1 cellular context compared by ENCODE assay signal in the genomic region with DNA sequence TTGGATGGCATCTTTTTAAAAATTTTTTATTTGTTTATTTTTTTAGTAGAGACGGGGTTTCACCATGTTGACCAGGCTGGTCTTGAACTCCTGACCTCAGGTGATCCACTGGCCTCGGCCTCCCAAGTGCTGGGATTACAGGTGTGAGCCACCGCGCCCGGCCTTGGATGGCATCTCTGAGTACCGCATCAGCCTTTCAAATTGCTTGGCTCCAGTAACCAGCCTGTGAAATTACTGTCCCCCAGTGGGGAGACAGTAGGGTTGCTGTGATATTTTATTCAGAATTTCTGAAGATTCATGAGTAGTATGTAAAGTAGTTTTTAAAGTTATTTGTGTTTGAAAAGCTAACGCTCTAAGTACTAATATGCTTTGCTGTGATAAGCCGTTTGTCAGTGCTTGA.
TF ChIP-seq lines count a peak whose summit lies in the region.

No MANE protein-coding gene starts in this region.

TF ChIP-seq in GM23338, 12 proteins besides CTCF, POLR2A, EP300 and RAD21 (continued from another document):
- TF ChIP-seq, protein P1, sequence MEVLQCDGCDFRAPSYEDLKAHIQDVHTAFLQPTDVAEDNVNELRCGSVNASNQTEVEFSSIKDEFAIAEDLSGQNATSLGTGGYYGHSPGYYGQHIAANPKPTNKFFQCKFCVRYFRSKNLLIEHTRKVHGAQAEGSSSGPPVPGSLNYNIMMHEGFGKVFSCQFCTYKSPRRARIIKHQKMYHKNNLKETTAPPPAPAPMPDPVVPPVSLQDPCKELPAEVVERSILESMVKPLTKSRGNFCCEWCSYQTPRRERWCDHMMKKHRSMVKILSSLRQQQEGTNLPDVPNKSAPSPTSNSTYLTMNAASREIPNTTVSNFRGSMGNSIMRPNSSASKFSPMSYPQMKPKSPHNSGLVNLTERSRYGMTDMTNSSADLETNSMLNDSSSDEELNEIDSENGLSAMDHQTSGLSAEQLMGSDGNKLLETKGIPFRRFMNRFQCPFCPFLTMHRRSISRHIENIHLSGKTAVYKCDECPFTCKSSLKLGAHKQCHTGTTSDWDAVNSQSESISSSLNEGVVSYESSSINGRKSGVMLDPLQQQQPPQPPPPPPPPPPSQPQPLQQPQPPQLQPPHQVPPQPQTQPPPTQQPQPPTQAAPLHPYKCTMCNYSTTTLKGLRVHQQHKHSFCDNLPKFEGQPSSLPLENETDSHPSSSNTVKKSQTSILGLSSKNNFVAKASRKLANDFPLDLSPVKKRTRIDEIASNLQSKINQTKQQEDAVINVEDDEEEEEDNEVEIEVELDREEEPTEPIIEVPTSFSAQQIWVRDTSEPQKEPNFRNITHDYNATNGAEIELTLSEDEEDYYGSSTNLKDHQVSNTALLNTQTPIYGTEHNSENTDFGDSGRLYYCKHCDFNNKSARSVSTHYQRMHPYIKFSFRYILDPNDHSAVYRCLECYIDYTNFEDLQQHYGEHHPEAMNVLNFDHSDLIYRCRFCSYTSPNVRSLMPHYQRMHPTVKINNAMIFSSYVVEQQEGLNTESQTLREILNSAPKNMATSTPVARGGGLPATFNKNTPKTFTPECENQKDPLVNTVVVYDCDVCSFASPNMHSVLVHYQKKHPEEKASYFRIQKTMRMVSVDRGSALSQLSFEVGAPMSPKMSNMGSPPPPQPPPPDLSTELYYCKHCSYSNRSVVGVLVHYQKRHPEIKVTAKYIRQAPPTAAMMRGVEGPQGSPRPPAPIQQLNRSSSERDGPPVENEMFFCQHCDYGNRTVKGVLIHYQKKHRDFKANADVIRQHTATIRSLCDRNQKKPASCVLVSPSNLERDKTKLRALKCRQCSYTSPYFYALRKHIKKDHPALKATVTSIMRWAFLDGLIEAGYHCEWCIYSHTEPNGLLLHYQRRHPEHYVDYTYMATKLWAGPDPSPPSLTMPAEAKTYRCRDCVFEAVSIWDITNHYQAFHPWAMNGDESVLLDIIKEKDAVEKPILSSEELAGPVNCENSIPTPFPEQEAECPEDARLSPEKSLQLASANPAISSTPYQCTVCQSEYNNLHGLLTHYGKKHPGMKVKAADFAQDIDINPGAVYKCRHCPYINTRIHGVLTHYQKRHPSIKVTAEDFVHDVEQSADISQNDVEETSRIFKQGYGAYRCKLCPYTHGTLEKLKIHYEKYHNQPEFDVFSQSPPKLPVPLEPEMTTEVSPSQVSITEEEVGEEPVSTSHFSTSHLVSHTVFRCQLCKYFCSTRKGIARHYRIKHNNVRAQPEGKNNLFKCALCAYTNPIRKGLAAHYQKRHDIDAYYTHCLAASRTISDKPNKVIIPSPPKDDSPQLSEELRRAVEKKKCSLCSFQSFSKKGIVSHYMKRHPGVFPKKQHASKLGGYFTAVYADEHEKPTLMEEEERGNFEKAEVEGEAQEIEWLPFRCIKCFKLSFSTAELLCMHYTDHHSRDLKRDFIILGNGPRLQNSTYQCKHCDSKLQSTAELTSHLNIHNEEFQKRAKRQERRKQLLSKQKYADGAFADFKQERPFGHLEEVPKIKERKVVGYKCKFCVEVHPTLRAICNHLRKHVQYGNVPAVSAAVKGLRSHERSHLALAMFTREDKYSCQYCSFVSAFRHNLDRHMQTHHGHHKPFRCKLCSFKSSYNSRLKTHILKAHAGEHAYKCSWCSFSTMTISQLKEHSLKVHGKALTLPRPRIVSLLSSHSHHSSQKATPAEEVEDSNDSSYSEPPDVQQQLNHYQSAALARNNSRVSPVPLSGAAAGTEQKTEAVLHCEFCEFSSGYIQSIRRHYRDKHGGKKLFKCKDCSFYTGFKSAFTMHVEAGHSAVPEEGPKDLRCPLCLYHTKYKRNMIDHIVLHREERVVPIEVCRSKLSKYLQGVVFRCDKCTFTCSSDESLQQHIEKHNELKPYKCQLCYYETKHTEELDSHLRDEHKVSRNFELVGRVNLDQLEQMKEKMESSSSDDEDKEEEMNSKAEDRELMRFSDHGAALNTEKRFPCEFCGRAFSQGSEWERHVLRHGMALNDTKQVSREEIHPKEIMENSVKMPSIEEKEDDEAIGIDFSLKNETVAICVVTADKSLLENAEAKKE (CRISPR knock-in tag; IDR thresholded peaks at IDR 0.05) = no peak
- TF ChIP-seq EZH2phosphoT487 (IDR thresholded peaks at IDR 0.05; ENCODE audit: unreplicated experiment) = no peak
TF ChIP-seq in GM23338: peak in this region for 0.
